Comparison of ENCODE assay signal across 12 cellular contexts in the genomic region with DNA sequence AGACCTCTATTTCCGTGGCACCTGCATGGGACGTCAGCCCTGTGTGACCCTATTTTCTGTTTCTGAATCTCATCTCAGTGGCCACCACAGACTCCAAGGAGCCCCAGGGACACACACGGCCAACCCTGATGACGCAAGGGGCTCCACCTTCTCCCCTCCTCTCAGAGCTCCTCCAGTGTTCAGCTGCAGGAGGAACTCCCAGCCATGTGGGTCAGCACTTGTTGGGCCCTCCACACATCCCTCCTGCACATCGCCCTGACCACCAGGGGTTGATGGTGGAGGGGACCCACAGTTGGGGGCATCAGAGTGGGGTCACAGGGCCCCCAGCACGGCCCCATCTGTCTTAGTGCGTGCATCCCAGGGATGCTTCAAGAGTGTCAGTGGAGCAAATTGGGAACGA.
"Had no signal": no experiment of that assay in that cellular context is flagged by ENCODE, and none has a peak within 500 bp of the region (broad histone marks: within the 10 kb centered on the region; RNA-seq: fewer than 3 reads in every experiment).

No MANE protein-coding gene starts in this region.

- ATAC-seq: foreskin keratinocyte; pancreas; stimulated activated naive B cell treated with anti-CD40 and anti-IgM and Interleukin-4, amounts not matched to agents 10 μg/mL and 1 μg/mL and 100 μg/mL, for 72 hours had no signal

- DNase-seq: activated CD4-positive, alpha-beta T cell treated with anti-CD3 and anti-CD28 coated beads, Interleukin-2, amount 50 U/mL, for 1 hour; activated naive CD4-positive, alpha-beta T cell treated with Interleukin-2 at 50 U/mL for 16 hours; anterior cingulate cortex; brain microvascular endothelial cell; effector CD8-positive, alpha-beta T cell; foreskin keratinocyte; stimulated activated CD4-positive, alpha-beta T cell treated with anti-CD3 and anti-CD28 coated beads, Interleukin-2, amount 100 ng/mL, for 48 hours; stimulated activated naive B cell treated with anti-CD40 and anti-IgM and Interleukin-4, amounts not matched to agents 10 μg/mL and 1 μg/mL and 100 μg/mL, for 72 hours; substantia nigra had no signal

- H3K27ac Mint-ChIP-seq: mesothelial cell of epicardium; stimulated activated naive B cell treated with anti-CD40 and anti-IgM and Interleukin-4, amounts not matched to agents 10 μg/mL and 1 μg/mL and 100 μg/mL, for 72 hours; T-helper 2 cell treated with Interferon-gamma antibody and Interleukin-4, amounts not matched to agents 5 μg/mL and 100 μg/mL, for 36 hours had no signal

- H3K4me1 Mint-ChIP-seq: mesothelial cell of epicardium; stimulated activated naive B cell treated with anti-CD40 and anti-IgM and Interleukin-4, amounts not matched to agents 10 μg/mL and 1 μg/mL and 100 μg/mL, for 72 hours had no signal

- H3K4me3 Mint-ChIP-seq: mesothelial cell of epicardium; stimulated activated naive B cell treated with anti-CD40 and anti-IgM and Interleukin-4, amounts not matched to agents 10 μg/mL and 1 μg/mL and 100 μg/mL, for 72 hours; T-helper 2 cell treated with Interferon-gamma antibody and Interleukin-4, amounts not matched to agents 5 μg/mL and 100 μg/mL, for 36 hours had no signal

- H3K9me3 Mint-ChIP-seq: T-helper 2 cell treated with Interferon-gamma antibody and Interleukin-4, amounts not matched to agents 5 μg/mL and 100 μg/mL, for 36 hours had no signal
